Comparison of ENCODE assay signal across 7 cellular contexts in genomic region chr5:122844916-122845252, GRCh38. TPM values are rescaled to one million over a fixed set of nuclear protein-coding genes. Genes with fewer than 3 reads are reported as not detected.
DNase-seq lines count a peak whose midpoint lies in the region; ATAC-seq and TF ChIP-seq lines count a peak whose summit lies in the region.

No MANE protein-coding gene starts in this region.

- H3K27me3 ChIP-seq in Loucy (ENCODE audit: insufficient read depth, low read length, poor library complexity, severe bottlenecking) (no peaks in the 10 kb centered on the region), endocrine pancreas (ENCODE audit: control insufficient read depth, insufficient read depth, low read length) (no peaks in the 10 kb centered on the region)

- H3K4me1 Mint-ChIP-seq in nephron, result peaks cover 30% of the 10 kb centered on the region

- ATAC-seq in GM18511 (IDR thresholded peaks at IDR 0.05; ENCODE audit: unreplicated experiment) (peak; percentile 44), GM21786 (IDR thresholded peaks at IDR 0.05; ENCODE audit: unreplicated experiment) (peak; percentile 49)

- peak overlapping the region; percentile 91 to 98 (median 98) for H3K27ac Mint-ChIP-seq in nephron

- H3K9me2 ChIP-seq in Loucy (replicated peaks; ENCODE audit: low read depth, low read length), result no peaks in the 10 kb centered on the region

- no peaks in the 10 kb centered on the region for H3K79me2 ChIP-seq in Loucy (ENCODE audit: insufficient read depth, low read length)

- TF ChIP-seq CTCF in Loucy (conservative IDR thresholded peaks at IDR 0.05; ENCODE audit: low read length) (no peak), nephron (IDR thresholded peaks at IDR 0.05; ENCODE audit: unreplicated experiment in 3 of 3) (no peak)

- no peak for DNase-seq in stimulated activated CD4-positive, alpha-beta T cell treated with anti-CD3 and anti-CD28 coated beads, Interleukin-4, amount 100 ng/mL, for 4 hours
- no peak for DNase-seq in ureter (ENCODE audit: low spot score)

- peaks cover 4% of the 10 kb centered on the region for H3K27me3 Mint-ChIP-seq in nephron (ENCODE audit: low read depth)

- H3K4me2 ChIP-seq in Loucy (ENCODE audit: low read depth, low read length, poor library complexity, severe bottlenecking), result peak overlapping the region; percentile 86

- H3F3A ChIP-seq in Loucy (ENCODE audit: low read depth), result peaks cover 7% of the 10 kb centered on the region; the same call in 1 of the 2 replicates

- H3K9ac ChIP-seq in Loucy (ENCODE audit: low read depth, low read length, poor library complexity, severe bottlenecking) (peak overlapping the region; percentile 84), endocrine pancreas (ENCODE audit: control insufficient read depth, insufficient read depth, low read length) (peak overlapping the region; percentile 93)

- H3K36me3 Mint-ChIP-seq in nephron (ENCODE audit: low read depth), result peaks cover 14% of the 10 kb centered on the region

- H3K4me1 ChIP-seq in Loucy (ENCODE audit: insufficient read depth, low read length, poor library complexity, severe bottlenecking) (peaks cover 14% of the 10 kb centered on the region), endocrine pancreas (ENCODE audit: control insufficient read depth, insufficient read depth, low read length) (peaks cover 11% of the 10 kb centered on the region)

- H3K4me3 Mint-ChIP-seq in nephron, result peak overlapping the region; percentile 86 to 95 (median 94)

- H4K20me1 ChIP-seq in Loucy (ENCODE audit: insufficient read depth, low read length, poor library complexity, severe bottlenecking), result no peaks in the 10 kb centered on the region

- no peaks in the 10 kb centered on the region for H3K36me3 ChIP-seq in Loucy (ENCODE audit: insufficient read depth, low read length)
- H3K36me3 ChIP-seq in endocrine pancreas (ENCODE audit: control insufficient read depth, insufficient read depth, low read length), result no peaks in the 10 kb centered on the region

- peaks cover 5% of the 10 kb centered on the region for H3K9me3 Mint-ChIP-seq in nephron

- peak overlapping the region; percentile 97 for H3K4me3 ChIP-seq in Loucy (ENCODE audit: low read length, poor library complexity, severe bottlenecking)
- peak overlapping the region; percentile 90 for H3K4me3 ChIP-seq in endocrine pancreas (ENCODE audit: control insufficient read depth, insufficient read depth, low read length)

- H2AFZ ChIP-seq in Loucy (ENCODE audit: low read length), result peak overlapping the region; percentile 98

- no peaks in the 10 kb centered on the region for H3K9me3 ChIP-seq in Loucy (ENCODE audit: insufficient read depth, low read depth, low read length)
- no peaks in the 10 kb centered on the region for H3K9me3 ChIP-seq in endocrine pancreas (ENCODE audit: control insufficient read depth, low read length)

RNA-seq across cellular contexts. Expression of gene SNX24, which starts 0.5 kb away (rescaled TPM):
- 19.5 TPM for total RNA-seq in ureter
